Comparison of ENCODE assay signal across 1 cellular context in the genomic region with DNA sequence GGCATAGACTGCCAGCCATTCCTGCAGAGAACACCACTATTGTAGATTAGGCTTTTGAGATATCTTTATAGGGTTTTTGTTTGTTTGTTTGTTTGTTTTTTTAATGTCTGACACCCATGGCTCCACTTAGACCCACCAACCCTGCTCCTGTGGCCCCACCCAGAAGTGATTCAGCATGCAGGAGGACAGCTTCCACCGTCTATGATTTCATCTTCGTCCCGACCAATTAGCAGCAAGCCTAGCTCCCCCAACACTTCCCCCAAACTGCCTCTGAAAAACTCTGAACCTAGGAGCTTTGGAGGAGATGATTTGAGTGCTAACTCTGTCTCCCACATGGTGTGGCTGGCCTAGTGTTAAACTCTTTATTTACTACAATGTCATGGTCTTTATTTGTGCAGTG.
TF ChIP-seq lines count a peak whose summit lies in the region.

No MANE protein-coding gene starts in this region.

TF ChIP-seq in IMR-90, 13 proteins besides CTCF, POLR2A, EP300 and RAD21:
- TF ChIP-seq RCOR1 (IDR thresholded peaks at IDR 0.05; ENCODE audit: insufficient replicate concordance, low read length) (no peak), FOS (IDR thresholded peaks at IDR 0.05; ENCODE audit: low read depth, low read length) (no peak), BHLHE40 (IDR thresholded peaks at IDR 0.05; ENCODE audit: low read depth, low read length) (no peak), SMC3 (IDR thresholded peaks at IDR 0.05; ENCODE audit: low read depth, low read length) (no peak), CHD1 (IDR thresholded peaks at IDR 0.05; ENCODE audit: low read depth, low read length) (no peak), MXI1 (IDR thresholded peaks at IDR 0.05; ENCODE audit: borderline replicate concordance, low read depth, low read length) (no peak), MAZ (IDR thresholded peaks at IDR 0.05; ENCODE audit: borderline replicate concordance, low read depth, low read length) (no peak), RFX5 (IDR thresholded peaks at IDR 0.05; ENCODE audit: low read depth, low read length) (no peak), NFE2L2 (IDR thresholded peaks at IDR 0.05; ENCODE audit: low read depth, low read length) (no peak), MAFK (IDR thresholded peaks at IDR 0.05; ENCODE audit: low read depth, low read length) (no peak), CEBPB (IDR thresholded peaks at IDR 0.05; ENCODE audit: low read depth, low read length) (no peak)
- TF ChIP-seq, protein P1, sequence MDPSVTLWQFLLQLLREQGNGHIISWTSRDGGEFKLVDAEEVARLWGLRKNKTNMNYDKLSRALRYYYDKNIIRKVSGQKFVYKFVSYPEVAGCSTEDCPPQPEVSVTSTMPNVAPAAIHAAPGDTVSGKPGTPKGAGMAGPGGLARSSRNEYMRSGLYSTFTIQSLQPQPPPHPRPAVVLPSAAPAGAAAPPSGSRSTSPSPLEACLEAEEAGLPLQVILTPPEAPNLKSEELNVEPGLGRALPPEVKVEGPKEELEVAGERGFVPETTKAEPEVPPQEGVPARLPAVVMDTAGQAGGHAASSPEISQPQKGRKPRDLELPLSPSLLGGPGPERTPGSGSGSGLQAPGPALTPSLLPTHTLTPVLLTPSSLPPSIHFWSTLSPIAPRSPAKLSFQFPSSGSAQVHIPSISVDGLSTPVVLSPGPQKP (IDR thresholded peaks at IDR 0.05; ENCODE audit: borderline replicate concordance, low read depth, low read length) = no peak
- TF ChIP-seq, protein P2, sequence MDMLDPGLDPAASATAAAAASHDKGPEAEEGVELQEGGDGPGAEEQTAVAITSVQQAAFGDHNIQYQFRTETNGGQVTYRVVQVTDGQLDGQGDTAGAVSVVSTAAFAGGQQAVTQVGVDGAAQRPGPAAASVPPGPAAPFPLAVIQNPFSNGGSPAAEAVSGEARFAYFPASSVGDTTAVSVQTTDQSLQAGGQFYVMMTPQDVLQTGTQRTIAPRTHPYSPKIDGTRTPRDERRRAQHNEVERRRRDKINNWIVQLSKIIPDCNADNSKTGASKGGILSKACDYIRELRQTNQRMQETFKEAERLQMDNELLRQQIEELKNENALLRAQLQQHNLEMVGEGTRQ (IDR thresholded peaks at IDR 0.05; ENCODE audit: low read depth, low read length) = no peak
